ENCODE assay signal across 1 cellular context in genomic region chr7:5238500-5238899, GRCh38.
A peak's percentile ranks its signal among the peaks of the same experiment; 100 is the strongest.
TF ChIP-seq lines count a peak whose summit lies in the region.

No MANE protein-coding gene starts in this region.

TF ChIP-seq in HepG2, 621 proteins besides CTCF, POLR2A, EP300 and RAD21 (continues in another document):
- TF ChIP-seq ZNF10 (CRISPR knock-in tag; IDR thresholded peaks at IDR 0.05; ENCODE audit: borderline replicate concordance, low read depth) = no peak
- TF ChIP-seq MAX (IDR thresholded peaks at IDR 0.05) = peak; percentile 48; the same call in 1 of the 2 replicates
- TF ChIP-seq ZNF891 (CRISPR knock-in tag; IDR thresholded peaks at IDR 0.05) = peak; percentile 40; the same call in 1 of the 2 replicates
- no peak for TF ChIP-seq NKX3-1 (CRISPR knock-in tag; IDR thresholded peaks at IDR 0.05)
- no peak for TF ChIP-seq ZNF235 (CRISPR knock-in tag; IDR thresholded peaks at IDR 0.05; ENCODE audit: borderline replicate concordance)
- TF ChIP-seq NR2F2 (IDR thresholded peaks at IDR 0.05; ENCODE audit: borderline replicate concordance, low read depth) = no peak
- TF ChIP-seq ZNF784 (CRISPR knock-in tag; IDR thresholded peaks at IDR 0.05; ENCODE audit: borderline replicate concordance) = 0 out of 2 replicates have a peak, but pooled peaks have one; percentile 29
- TF ChIP-seq KDM6A (CRISPR knock-in tag; IDR thresholded peaks at IDR 0.05; ENCODE audit: low read depth) = 0 out of 2 replicates have a peak, but pooled peaks have one; percentile 19
- no peak for TF ChIP-seq PHF20 (CRISPR knock-in tag; IDR thresholded peaks at IDR 0.05)
- no peak for TF ChIP-seq ATF4 (CRISPR knock-in tag; IDR thresholded peaks at IDR 0.05)
- no peak for TF ChIP-seq ZNF780A (CRISPR knock-in tag; IDR thresholded peaks at IDR 0.05)
- TF ChIP-seq ZFY (CRISPR knock-in tag; IDR thresholded peaks at IDR 0.05) = 0 out of 2 replicates have a peak, but pooled peaks have one; percentile 34
- peak; percentile 49 for TF ChIP-seq RBM39 (IDR thresholded peaks at IDR 0.05; ENCODE audit: low read depth, low read length, poor library complexity, severe bottlenecking)
- no peak for TF ChIP-seq HDAC2 (CRISPR knock-in tag; IDR thresholded peaks at IDR 0.05)
- TF ChIP-seq NRL (CRISPR knock-in tag; IDR thresholded peaks at IDR 0.05; ENCODE audit: borderline replicate concordance) = peak; percentile 31; the same call in 1 of the 2 replicates
- peak; percentile 78; the same call in 1 of the 2 replicates for TF ChIP-seq MYPOP (CRISPR knock-in tag; IDR thresholded peaks at IDR 0.05)
- TF ChIP-seq ELF1 (CRISPR knock-in tag; IDR thresholded peaks at IDR 0.05) = no peak
- TF ChIP-seq ZNF607 (CRISPR knock-in tag; IDR thresholded peaks at IDR 0.05; ENCODE audit: borderline replicate concordance) = no peak
- TF ChIP-seq KIAA2018 (CRISPR knock-in tag; IDR thresholded peaks at IDR 0.05; ENCODE audit: borderline replicate concordance) = no peak
- peak; percentile 15; the same call in 1 of the 2 replicates for TF ChIP-seq ADNP (CRISPR knock-in tag; IDR thresholded peaks at IDR 0.05)
- TF ChIP-seq ZSCAN25 (CRISPR knock-in tag; IDR thresholded peaks at IDR 0.05) = no peak
- TF ChIP-seq ARID4A (CRISPR knock-in tag; IDR thresholded peaks at IDR 0.05; ENCODE audit: borderline replicate concordance) = peak; percentile 28; the same call in 1 of the 2 replicates
- TF ChIP-seq MXD4 (CRISPR knock-in tag; IDR thresholded peaks at IDR 0.05) = no peak
- peak; percentile 50; the same call in 1 of the 2 replicates for TF ChIP-seq ZMYM4 (CRISPR knock-in tag; IDR thresholded peaks at IDR 0.05)
- 0 out of 2 replicates have a peak, but pooled peaks have one; percentile 26 for TF ChIP-seq SP4 (CRISPR knock-in tag; IDR thresholded peaks at IDR 0.05)
- TF ChIP-seq HNRNPLL (IDR thresholded peaks at IDR 0.05; ENCODE audit: low read depth, low read length, poor library complexity, severe bottlenecking) = peak; percentile 48
- TF ChIP-seq NR2F6 (IDR thresholded peaks at IDR 0.05) = no peak
- TF ChIP-seq NR2F6 (CRISPR knock-in tag; IDR thresholded peaks at IDR 0.05) = peak; percentile 65; the same call in 1 of the 2 replicates
- peak; percentile 42; the same call in 1 of the 2 replicates for TF ChIP-seq ZNF441 (CRISPR knock-in tag; IDR thresholded peaks at IDR 0.05; ENCODE audit: borderline replicate concordance)
- TF ChIP-seq ZNF251 (CRISPR knock-in tag; IDR thresholded peaks at IDR 0.05) = no peak
- peak; percentile 50; the same call in 1 of the 2 replicates for TF ChIP-seq GATAD2A (CRISPR knock-in tag; IDR thresholded peaks at IDR 0.05)
- TF ChIP-seq ZC3H13 (CRISPR knock-in tag; IDR thresholded peaks at IDR 0.05) = no peak
- TF ChIP-seq ZFX (CRISPR knock-in tag; IDR thresholded peaks at IDR 0.05; ENCODE audit: low read depth) = peak; percentile 64
- TF ChIP-seq ZNF256 (CRISPR knock-in tag; conservative IDR thresholded peaks at IDR 0.05) = 0 out of 2 replicates have a peak, but pooled peaks have one; percentile 28
- peak; percentile 45; the same call in 1 of the 2 replicates for TF ChIP-seq ZFP91 (CRISPR knock-in tag; IDR thresholded peaks at IDR 0.05; ENCODE audit: borderline replicate concordance)
- peak; percentile 34; the same call in 1 of the 2 replicates for TF ChIP-seq NFKB2 (CRISPR knock-in tag; IDR thresholded peaks at IDR 0.05; ENCODE audit: borderline replicate concordance)
- TF ChIP-seq ZNF18 (CRISPR knock-in tag; IDR thresholded peaks at IDR 0.05; ENCODE audit: insufficient replicate concordance) = peak; percentile 39
- TF ChIP-seq NFYC (CRISPR knock-in tag; IDR thresholded peaks at IDR 0.05) = no peak
- TF ChIP-seq XRCC5 (optimal IDR thresholded peaks at IDR 0.05; ENCODE audit: low read length) = peak; percentile 32
